ENCODE assay signal across 1 cellular context in genomic region chr2:170771049-170771937, GRCh38.
TF ChIP-seq lines count a peak whose summit lies in the region.

No MANE protein-coding gene starts in this region.

TF ChIP-seq in HepG2, 621 proteins besides CTCF, POLR2A, EP300 and RAD21 (continued from another document and continues in another):
- TF ChIP-seq AHDC1 (CRISPR knock-in tag; IDR thresholded peaks at IDR 0.05; ENCODE audit: borderline replicate concordance) (no peak), FOXJ3 (CRISPR knock-in tag; IDR thresholded peaks at IDR 0.05; ENCODE audit: borderline replicate concordance) (peak; percentile 37; the same call in 1 of the 2 replicates), MTF2 (CRISPR knock-in tag; IDR thresholded peaks at IDR 0.05; ENCODE audit: borderline replicate concordance) (peak; percentile 90; the same call in 1 of the 2 replicates), ZNF263 (CRISPR knock-in tag; IDR thresholded peaks at IDR 0.05) (peak; percentile 86), ZNF329 (CRISPR knock-in tag; IDR thresholded peaks at IDR 0.05; ENCODE audit: low read depth) (0 out of 2 replicates have a peak, but pooled peaks have one; percentile 25), ZNF430 (CRISPR knock-in tag; IDR thresholded peaks at IDR 0.05) (peak; percentile 66; the same call in 1 of the 2 replicates), RORA (CRISPR knock-in tag; IDR thresholded peaks at IDR 0.05) (no peak), MTA1 (CRISPR knock-in tag; IDR thresholded peaks at IDR 0.05; ENCODE audit: borderline replicate concordance) (peak; percentile 70; the same call in 1 of the 2 replicates), ZBTB7A (CRISPR knock-in tag; IDR thresholded peaks at IDR 0.05) (peak; percentile 43; the same call in 1 of the 2 replicates), ZNF776 (CRISPR knock-in tag; IDR thresholded peaks at IDR 0.05) (peak; percentile 69; the same call in 1 of the 2 replicates), THAP9 (CRISPR knock-in tag; IDR thresholded peaks at IDR 0.05; ENCODE audit: borderline replicate concordance) (0 out of 2 replicates have a peak, but pooled peaks have one; percentile 45), SRF (IDR thresholded peaks at IDR 0.05; ENCODE audit: low read depth, low read length) (no peak), ZNF326 (CRISPR knock-in tag; IDR thresholded peaks at IDR 0.05; ENCODE audit: borderline replicate concordance) (no peak), ZMYM4 (CRISPR knock-in tag; IDR thresholded peaks at IDR 0.05) (peak; percentile 62), SP4 (CRISPR knock-in tag; IDR thresholded peaks at IDR 0.05) (peak; percentile 60), AGO2 (optimal IDR thresholded peaks at IDR 0.05; ENCODE audit: low read depth, low read length) (peak; percentile 74), PCBP1 (IDR thresholded peaks at IDR 0.05; ENCODE audit: borderline replicate concordance, low read depth, low read length) (0 out of 2 replicates have a peak, but pooled peaks have one; percentile 30), ZNF281 (CRISPR knock-in tag; IDR thresholded peaks at IDR 0.05; ENCODE audit: borderline replicate concordance) (0 out of 2 replicates have a peak, but pooled peaks have one; percentile 26), MXD4 (CRISPR knock-in tag; IDR thresholded peaks at IDR 0.05) (peak; percentile 41), CCAR2 (optimal IDR thresholded peaks at IDR 0.05; ENCODE audit: low read depth, low read length) (no peak), ZNF160 (CRISPR knock-in tag; IDR thresholded peaks at IDR 0.05) (0 out of 2 replicates have a peak, but pooled peaks have one; percentile 60), ZFAT (CRISPR knock-in tag; conservative IDR thresholded peaks at IDR 0.05) (peak; percentile 44; the same call in 1 of the 2 replicates), RFXAP (CRISPR knock-in tag; IDR thresholded peaks at IDR 0.05; ENCODE audit: borderline replicate concordance) (0 out of 2 replicates have a peak, but pooled peaks have one; percentile 60), ZNF782 (CRISPR knock-in tag; IDR thresholded peaks at IDR 0.05; ENCODE audit: borderline replicate concordance) (peak; percentile 93; the same call in 1 of the 2 replicates), MBD4 (IDR thresholded peaks at IDR 0.05; ENCODE audit: borderline replicate concordance, low read length) (no peak)
- TF ChIP-seq, protein P1, sequence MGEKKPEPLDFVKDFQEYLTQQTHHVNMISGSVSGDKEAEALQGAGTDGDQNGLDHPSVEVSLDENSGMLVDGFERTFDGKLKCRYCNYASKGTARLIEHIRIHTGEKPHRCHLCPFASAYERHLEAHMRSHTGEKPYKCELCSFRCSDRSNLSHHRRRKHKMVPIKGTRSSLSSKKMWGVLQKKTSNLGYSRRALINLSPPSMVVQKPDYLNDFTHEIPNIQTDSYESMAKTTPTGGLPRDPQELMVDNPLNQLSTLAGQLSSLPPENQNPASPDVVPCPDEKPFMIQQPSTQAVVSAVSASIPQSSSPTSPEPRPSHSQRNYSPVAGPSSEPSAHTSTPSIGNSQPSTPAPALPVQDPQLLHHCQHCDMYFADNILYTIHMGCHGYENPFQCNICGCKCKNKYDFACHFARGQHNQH (CRISPR knock-in tag; IDR thresholded peaks at IDR 0.05), result peak; percentile 20; the same call in 1 of the 2 replicates
- TF ChIP-seq, protein P2, sequence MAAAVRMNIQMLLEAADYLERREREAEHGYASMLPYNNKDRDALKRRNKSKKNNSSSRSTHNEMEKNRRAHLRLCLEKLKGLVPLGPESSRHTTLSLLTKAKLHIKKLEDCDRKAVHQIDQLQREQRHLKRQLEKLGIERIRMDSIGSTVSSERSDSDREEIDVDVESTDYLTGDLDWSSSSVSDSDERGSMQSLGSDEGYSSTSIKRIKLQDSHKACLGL (CRISPR knock-in tag; IDR thresholded peaks at IDR 0.05), result peak; percentile 40; the same call in 1 of the 2 replicates
- TF ChIP-seq, protein P3, sequence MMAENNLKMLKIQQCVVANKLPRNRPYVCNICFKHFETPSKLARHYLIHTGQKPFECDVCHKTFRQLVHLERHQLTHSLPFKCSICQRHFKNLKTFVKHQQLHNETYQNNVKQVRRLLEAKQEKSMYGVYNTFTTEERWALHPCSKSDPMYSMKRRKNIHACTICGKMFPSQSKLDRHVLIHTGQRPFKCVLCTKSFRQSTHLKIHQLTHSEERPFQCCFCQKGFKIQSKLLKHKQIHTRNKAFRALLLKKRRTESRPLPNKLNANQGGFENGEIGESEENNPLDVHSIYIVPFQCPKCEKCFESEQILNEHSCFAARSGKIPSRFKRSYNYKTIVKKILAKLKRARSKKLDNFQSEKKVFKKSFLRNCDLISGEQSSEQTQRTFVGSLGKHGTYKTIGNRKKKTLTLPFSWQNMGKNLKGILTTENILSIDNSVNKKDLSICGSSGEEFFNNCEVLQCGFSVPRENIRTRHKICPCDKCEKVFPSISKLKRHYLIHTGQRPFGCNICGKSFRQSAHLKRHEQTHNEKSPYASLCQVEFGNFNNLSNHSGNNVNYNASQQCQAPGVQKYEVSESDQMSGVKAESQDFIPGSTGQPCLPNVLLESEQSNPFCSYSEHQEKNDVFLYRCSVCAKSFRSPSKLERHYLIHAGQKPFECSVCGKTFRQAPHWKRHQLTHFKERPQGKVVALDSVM (CRISPR knock-in tag; IDR thresholded peaks at IDR 0.05), result no peak
- TF ChIP-seq, protein P4, sequence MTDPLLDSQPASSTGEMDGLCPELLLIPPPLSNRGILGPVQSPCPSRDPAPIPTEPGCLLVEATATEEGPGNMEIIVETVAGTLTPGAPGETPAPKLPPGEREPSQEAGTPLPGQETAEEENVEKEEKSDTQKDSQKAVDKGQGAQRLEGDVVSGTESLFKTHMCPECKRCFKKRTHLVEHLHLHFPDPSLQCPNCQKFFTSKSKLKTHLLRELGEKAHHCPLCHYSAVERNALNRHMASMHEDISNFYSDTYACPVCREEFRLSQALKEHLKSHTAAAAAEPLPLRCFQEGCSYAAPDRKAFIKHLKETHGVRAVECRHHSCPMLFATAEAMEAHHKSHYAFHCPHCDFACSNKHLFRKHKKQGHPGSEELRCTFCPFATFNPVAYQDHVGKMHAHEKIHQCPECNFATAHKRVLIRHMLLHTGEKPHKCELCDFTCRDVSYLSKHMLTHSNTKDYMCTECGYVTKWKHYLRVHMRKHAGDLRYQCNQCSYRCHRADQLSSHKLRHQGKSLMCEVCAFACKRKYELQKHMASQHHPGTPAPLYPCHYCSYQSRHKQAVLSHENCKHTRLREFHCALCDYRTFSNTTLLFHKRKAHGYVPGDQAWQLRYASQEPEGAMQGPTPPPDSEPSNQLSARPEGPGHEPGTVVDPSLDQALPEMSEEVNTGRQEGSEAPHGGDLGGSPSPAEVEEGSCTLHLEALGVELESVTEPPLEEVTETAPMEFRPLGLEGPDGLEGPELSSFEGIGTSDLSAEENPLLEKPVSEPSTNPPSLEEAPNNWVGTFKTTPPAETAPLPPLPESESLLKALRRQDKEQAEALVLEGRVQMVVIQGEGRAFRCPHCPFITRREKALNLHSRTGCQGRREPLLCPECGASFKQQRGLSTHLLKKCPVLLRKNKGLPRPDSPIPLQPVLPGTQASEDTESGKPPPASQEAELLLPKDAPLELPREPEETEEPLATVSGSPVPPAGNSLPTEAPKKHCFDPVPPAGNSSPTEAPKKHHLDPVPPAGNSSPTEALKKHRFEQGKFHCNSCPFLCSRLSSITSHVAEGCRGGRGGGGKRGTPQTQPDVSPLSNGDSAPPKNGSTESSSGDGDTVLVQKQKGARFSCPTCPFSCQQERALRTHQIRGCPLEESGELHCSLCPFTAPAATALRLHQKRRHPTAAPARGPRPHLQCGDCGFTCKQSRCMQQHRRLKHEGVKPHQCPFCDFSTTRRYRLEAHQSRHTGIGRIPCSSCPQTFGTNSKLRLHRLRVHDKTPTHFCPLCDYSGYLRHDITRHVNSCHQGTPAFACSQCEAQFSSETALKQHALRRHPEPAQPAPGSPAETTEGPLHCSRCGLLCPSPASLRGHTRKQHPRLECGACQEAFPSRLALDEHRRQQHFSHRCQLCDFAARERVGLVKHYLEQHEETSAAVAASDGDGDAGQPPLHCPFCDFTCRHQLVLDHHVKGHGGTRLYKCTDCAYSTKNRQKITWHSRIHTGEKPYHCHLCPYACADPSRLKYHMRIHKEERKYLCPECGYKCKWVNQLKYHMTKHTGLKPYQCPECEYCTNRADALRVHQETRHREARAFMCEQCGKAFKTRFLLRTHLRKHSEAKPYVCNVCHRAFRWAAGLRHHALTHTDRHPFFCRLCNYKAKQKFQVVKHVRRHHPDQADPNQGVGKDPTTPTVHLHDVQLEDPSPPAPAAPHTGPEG (CRISPR knock-in tag; IDR thresholded peaks at IDR 0.05), result 0 out of 2 replicates have a peak, but pooled peaks have one; percentile 30
- TF ChIP-seq, protein P5, sequence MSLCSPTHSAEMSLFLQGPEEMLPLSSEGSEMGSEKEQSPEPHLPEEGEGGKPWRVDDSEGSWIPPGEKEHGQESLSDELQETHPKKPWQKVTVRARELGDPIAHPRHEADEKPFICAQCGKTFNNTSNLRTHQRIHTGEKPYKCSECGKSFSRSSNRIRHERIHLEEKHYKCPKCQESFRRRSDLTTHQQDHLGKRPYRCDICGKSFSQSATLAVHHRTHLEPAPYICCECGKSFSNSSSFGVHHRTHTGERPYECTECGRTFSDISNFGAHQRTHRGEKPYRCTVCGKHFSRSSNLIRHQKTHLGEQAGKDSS (CRISPR knock-in tag; IDR thresholded peaks at IDR 0.05; ENCODE audit: borderline replicate concordance, low read depth), result peak; percentile 72; the same call in 1 of the 2 replicates
